ENCODE assay signal across 25 cellular contexts in genomic region chr10:127003032-127003685, GRCh38.
"Had no signal": no experiment of that assay in that cellular context is flagged by ENCODE, and none has a peak within 500 bp of the region (broad histone marks: within the 10 kb centered on the region; RNA-seq: fewer than 3 reads in every experiment).

No MANE protein-coding gene starts in this region.

- H3K4me1 Mint-ChIP-seq: activated CD4-positive, alpha-beta memory T cell treated with anti-CD3 and anti-CD28 coated beads, Interleukin-2, amount 10 ng/mL, durations not matched to agents 7 days and 5 days; activated CD4-positive, alpha-beta T cell treated with anti-CD3 and anti-CD28 coated beads for 36 hours; activated naive CD4-positive, alpha-beta T cell treated with anti-CD3 and anti-CD28 coated beads, Interleukin-2, amount 10 ng/mL, durations not matched to agents 7 days and 5 days; activated naive CD8-positive, alpha-beta T cell treated with anti-CD3 and anti-CD28 coated beads, Interleukin-2, amount 10 ng/mL, durations not matched to agents 7 days and 5 days; activated T-helper 17 cell treated with anti-CD3 and anti-CD28 coated beads, Interleukin-2, amount 50 U/mL, for 72 hours had no signal

- ATAC-seq: activated CD4-positive, alpha-beta T cell treated with anti-CD3 and anti-CD28 coated beads for 36 hours; activated T-helper 17 cell treated with anti-CD3 and anti-CD28 coated beads, Interleukin-2, amount 50 U/mL, for 72 hours had no signal

- H3K27ac ChIP-seq: adrenal gland, SJCRH30, VCaP had no signal

- H3K9ac ChIP-seq: SK-N-SH had no signal

- H3K4me3 Mint-ChIP-seq: activated CD4-positive, alpha-beta memory T cell treated with anti-CD3 and anti-CD28 coated beads, Interleukin-2, amount 10 ng/mL, durations not matched to agents 7 days and 5 days; activated CD4-positive, alpha-beta T cell treated with anti-CD3 and anti-CD28 coated beads for 36 hours; activated naive CD4-positive, alpha-beta T cell treated with anti-CD3 and anti-CD28 coated beads, Interleukin-2, amount 10 ng/mL, durations not matched to agents 7 days and 5 days; activated naive CD8-positive, alpha-beta T cell treated with anti-CD3 and anti-CD28 coated beads, Interleukin-2, amount 10 ng/mL, durations not matched to agents 7 days and 5 days; activated T-helper 17 cell treated with anti-CD3 and anti-CD28 coated beads, Interleukin-2, amount 50 U/mL, for 72 hours had no signal

- H3K27me3 ChIP-seq: adrenal gland, SJCRH30 had no signal

- H3K4me1 ChIP-seq: adrenal gland, SJCRH30 had no signal

- H3K4me3 ChIP-seq: adrenal gland, SJCRH30 had no signal

- H3K27me3 Mint-ChIP-seq: activated CD4-positive, alpha-beta memory T cell treated with anti-CD3 and anti-CD28 coated beads, Interleukin-2, amount 10 ng/mL, durations not matched to agents 7 days and 5 days; activated CD4-positive, alpha-beta T cell treated with anti-CD3 and anti-CD28 coated beads for 36 hours; activated naive CD4-positive, alpha-beta T cell treated with anti-CD3 and anti-CD28 coated beads, Interleukin-2, amount 10 ng/mL, durations not matched to agents 7 days and 5 days; activated naive CD8-positive, alpha-beta T cell treated with anti-CD3 and anti-CD28 coated beads, Interleukin-2, amount 10 ng/mL, durations not matched to agents 7 days and 5 days had no signal

- H3K4me2 ChIP-seq: SK-N-SH had no signal

- H3K27ac Mint-ChIP-seq: activated CD4-positive, alpha-beta memory T cell treated with anti-CD3 and anti-CD28 coated beads, Interleukin-2, amount 10 ng/mL, durations not matched to agents 7 days and 5 days; activated CD4-positive, alpha-beta T cell treated with anti-CD3 and anti-CD28 coated beads for 36 hours; activated naive CD4-positive, alpha-beta T cell treated with anti-CD3 and anti-CD28 coated beads, Interleukin-2, amount 10 ng/mL, durations not matched to agents 7 days and 5 days; activated naive CD8-positive, alpha-beta T cell treated with anti-CD3 and anti-CD28 coated beads, Interleukin-2, amount 10 ng/mL, durations not matched to agents 7 days and 5 days; activated T-helper 17 cell treated with anti-CD3 and anti-CD28 coated beads, Interleukin-2, amount 50 U/mL, for 72 hours had no signal

- DNase-seq: activated CD4-positive, alpha-beta memory T cell treated with anti-CD3 and anti-CD28 coated beads, Interleukin-2, amount 10 ng/mL, durations not matched to agents 7 days and 5 days; activated CD4-positive, alpha-beta T cell treated with anti-CD3 and anti-CD28 coated beads for 36 hours; activated CD4-positive, alpha-beta T cell treated with anti-CD3 and anti-CD28 coated beads, Interleukin-2, amount 50 U/mL, for 1 hour; activated gamma-delta T cell treated with Interleukin-2 at 50 U/mL for 16 hours; activated naive CD4-positive, alpha-beta T cell treated with anti-CD3 and anti-CD28 coated beads, Interleukin-2, amount 10 ng/mL, durations not matched to agents 7 days and 5 days; activated naive CD8-positive, alpha-beta T cell treated with anti-CD3 and anti-CD28 coated beads, Interleukin-2, amount 10 ng/mL, durations not matched to agents 7 days and 5 days; activated T-cell treated with anti-CD3 and anti-CD28 coated beads for 4 hours; activated T-cell treated with anti-CD3 and anti-CD28 coated beads, Interleukin-2, amount 50 U/mL, for 48 hours; adrenal gland; anterior cingulate cortex; central memory CD4-positive, alpha-beta T cell; MM.1S; NCI-H1105; NCI-H1436; NCI-H1694 treated with DMSO at 0.1 percent for 48 hours; NCI-H2029 treated with DMSO at 0.1 percent for 48 hours; NCI-H510A treated with DMSO at 0.1 percent for 48 hours; NCI-H69; Right ventricle myocardium superior; RPMI8226; SJCRH30; SK-N-SH; T-helper 1 cell had no signal

- H3K36me3 Mint-ChIP-seq: activated naive CD4-positive, alpha-beta T cell treated with anti-CD3 and anti-CD28 coated beads, Interleukin-2, amount 10 ng/mL, durations not matched to agents 7 days and 5 days; activated naive CD8-positive, alpha-beta T cell treated with anti-CD3 and anti-CD28 coated beads, Interleukin-2, amount 10 ng/mL, durations not matched to agents 7 days and 5 days had no signal

- H3K9me3 ChIP-seq: adrenal gland, SJCRH30, SK-N-SH had no signal
